Comparison of ENCODE assay signal across 8 cellular contexts in the genomic region with DNA sequence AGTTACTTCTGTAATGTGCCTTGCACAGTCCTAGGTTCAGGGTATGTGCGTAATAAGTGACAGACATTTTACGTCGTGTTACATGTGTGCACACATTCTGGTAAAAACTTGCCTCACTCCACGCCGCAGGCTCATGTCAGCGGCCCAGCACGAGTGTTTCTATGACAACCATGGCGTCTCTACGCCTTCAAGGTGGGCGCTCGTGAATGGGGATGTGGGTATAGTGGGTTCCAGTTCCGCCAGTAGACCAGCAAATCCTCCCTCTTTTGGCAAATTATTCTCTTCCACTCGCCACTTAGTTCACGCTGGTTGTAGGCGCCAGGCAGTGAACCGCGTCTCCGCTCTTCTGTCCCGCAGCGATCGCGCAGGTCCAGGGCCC. TPM values are rescaled to one million over a fixed set of nuclear protein-coding genes. Genes with fewer than 3 reads are reported as not detected.
DNase-seq lines count a peak whose midpoint lies in the region; ATAC-seq and TF ChIP-seq lines count a peak whose summit lies in the region.

No MANE protein-coding gene starts in this region.

- no peak overlapping the region for H3K27ac Mint-ChIP-seq in activated naive CD4-positive, alpha-beta T cell treated with anti-CD3 and anti-CD28 coated beads, Interleukin-2, amount 50 U/mL, for 24 hours
- no peak overlapping the region for H3K27ac Mint-ChIP-seq in endodermal cell
- H3K27ac Mint-ChIP-seq in natural killer cell = peak overlapping the region in 1 of 2 donors; percentile 71

- H3K4me2 ChIP-seq in OCI-LY3 (ENCODE audit: low read length) = peak overlapping the region; percentile 80

- no peak overlapping the region for H3K27ac ChIP-seq in OCI-LY3 (ENCODE audit: low read length)
- no peak overlapping the region for H3K27ac ChIP-seq in endodermal cell (ENCODE audit: low read depth, low read length)

- H3K4me3 ChIP-seq in OCI-LY3 (ENCODE audit: low read length) = peak overlapping the region; percentile 87
- H3K4me3 ChIP-seq in endodermal cell (ENCODE audit: low read length) = peak overlapping the region; percentile 66

- H3K27me3 Mint-ChIP-seq in activated naive CD4-positive, alpha-beta T cell treated with anti-CD3 and anti-CD28 coated beads, Interleukin-2, amount 50 U/mL, for 24 hours = peaks cover 35% of the 10 kb centered on the region
- H3K27me3 Mint-ChIP-seq in endodermal cell (ENCODE audit: insufficient read depth) (peaks cover 73% of the 10 kb centered on the region), natural killer cell (ENCODE audit: low read depth in 2 of 2) (peaks cover 42 to 66% of the 10 kb centered on the region in 2 donors)

- intact Hi-C loops in natural killer cell (cut with micrococcal nuclease) = no loop called here

- TF ChIP-seq CTCF in OCI-LY3 (IDR thresholded peaks at IDR 0.05; ENCODE audit: low read depth, low read length) (no peak), endodermal cell (conservative IDR thresholded peaks at IDR 0.05) (no peak), natural killer cell (IDR thresholded peaks at IDR 0.05) (no peak)

- H3K9me3 ChIP-seq in OCI-LY3 (ENCODE audit: insufficient read depth, low read length) = no peaks in the 10 kb centered on the region
- no peaks in the 10 kb centered on the region for H3K9me3 ChIP-seq in endodermal cell (ENCODE audit: control insufficient read depth, low read length)

- peaks cover 26% of the 10 kb centered on the region for H3K4me1 Mint-ChIP-seq in activated naive CD4-positive, alpha-beta T cell treated with anti-CD3 and anti-CD28 coated beads, Interleukin-2, amount 50 U/mL, for 24 hours
- H3K4me1 Mint-ChIP-seq in endodermal cell (peaks cover 11% of the 10 kb centered on the region), natural killer cell (peaks cover 25 to 30% of the 10 kb centered on the region in 2 donors)

- no peaks in the 10 kb centered on the region for H3K79me2 ChIP-seq in OCI-LY3 (ENCODE audit: low read length)

- H4K20me1 ChIP-seq in OCI-LY3 (ENCODE audit: insufficient read depth, low read length) = no peaks in the 10 kb centered on the region

- no peaks in the 10 kb centered on the region for H3K36me3 ChIP-seq in OCI-LY3 (replicated peaks; ENCODE audit: low read depth, low read length)
- H3K36me3 ChIP-seq in endodermal cell (ENCODE audit: control insufficient read depth, insufficient read depth, low read length) = no peaks in the 10 kb centered on the region

- H3K9me3 Mint-ChIP-seq in activated naive CD4-positive, alpha-beta T cell treated with anti-CD3 and anti-CD28 coated beads, Interleukin-2, amount 50 U/mL, for 24 hours = no peaks in the 10 kb centered on the region
- H3K9me3 Mint-ChIP-seq in endodermal cell = no peaks in the 10 kb centered on the region
- no peaks in the 10 kb centered on the region for H3K9me3 Mint-ChIP-seq in natural killer cell

- peak overlapping the region; percentile 84 for H3K4me3 Mint-ChIP-seq in activated naive CD4-positive, alpha-beta T cell treated with anti-CD3 and anti-CD28 coated beads, Interleukin-2, amount 50 U/mL, for 24 hours
- H3K4me3 Mint-ChIP-seq in endodermal cell = peak overlapping the region; percentile 64
- H3K4me3 Mint-ChIP-seq in natural killer cell = peak overlapping the region; percentile 87

- peak; percentile 54 to 64 (median 58) for ATAC-seq in natural killer cell
- ATAC-seq in HG03521 (IDR thresholded peaks at IDR 0.05; ENCODE audit: unreplicated experiment) = no peak
- ATAC-seq in GM18519 (IDR thresholded peaks at IDR 0.05; ENCODE audit: low FRiP score, unreplicated experiment) = no peak

- H2AFZ ChIP-seq in OCI-LY3 (ENCODE audit: low read depth, low read length) = peak overlapping the region; percentile 91

- H3K27me3 ChIP-seq in OCI-LY3 (ENCODE audit: low read depth, low read length) (peaks cover 22% of the 10 kb centered on the region), endodermal cell (ENCODE audit: control insufficient read depth, insufficient read depth, low read length, poor library complexity, severe bottlenecking) (peaks cover 50% of the 10 kb centered on the region)

- DNase-seq in activated naive CD4-positive, alpha-beta T cell treated with anti-CD3 and anti-CD28 coated beads, Interleukin-2, amount 50 U/mL, for 16 hours = no peak
- DNase-seq in endodermal cell = no peak
- DNase-seq in natural killer cell = no peak
- no peak for DNase-seq in NK-92 (lab: John Stamatoyannopoulos, UW; ENCODE audit: unreplicated experiment)

- H3K9ac ChIP-seq in OCI-LY3 (ENCODE audit: low read length) (peak overlapping the region; percentile 64), endodermal cell (ENCODE audit: extremely low read depth, low read length, poor library complexity, severe bottlenecking) (no peak overlapping the region)

- H3K4me1 ChIP-seq in OCI-LY3 (ENCODE audit: low read length) (peaks cover 14% of the 10 kb centered on the region), endodermal cell (ENCODE audit: control insufficient read depth, insufficient read depth, low read length) (no peaks in the 10 kb centered on the region)

- no peaks in the 10 kb centered on the region for H3K36me3 Mint-ChIP-seq in activated naive CD4-positive, alpha-beta T cell treated with anti-CD3 and anti-CD28 coated beads, Interleukin-2, amount 50 U/mL, for 24 hours
- H3K36me3 Mint-ChIP-seq in endodermal cell (ENCODE audit: low read depth) (no peaks in the 10 kb centered on the region), natural killer cell (no peaks in the 10 kb centered on the region)

- WGBS in endodermal cell (ENCODE audit: insufficient coverage in 1 of 2, insufficient read length in 1 of 2), 2 experiments = 52 to 83% methylated on average over 14 to 22 of the region's 22 CpGs

RNA-seq across cellular contexts. Expression of gene CHST14, which starts 40.3 kb away (rescaled TPM):
- total RNA-seq in endodermal cell (10 to 100 TPM; 33.7 to 43.0 TPM), natural killer cell (10 to 100 TPM in 2 of 3 donors, 1 to 10 TPM in 1; 9.8 to 16.7 (median 12.9) TPM)
- polyA plus RNA-seq in endodermal cell (2013, experiment 1 of 2) = 28.5 TPM
- 27.1 TPM for polyA plus RNA-seq in endodermal cell (2013, experiment 2 of 2)

RNA-seq across cellular contexts. Expression of gene CCDC32, which starts 53.8 kb away (rescaled TPM):
- total RNA-seq in endodermal cell = 10 to 100 TPM; 14.9 to 16.8 TPM
- polyA plus RNA-seq in endodermal cell (2013, experiment 1 of 2) = 20.6 TPM
- polyA plus RNA-seq in endodermal cell (2013, experiment 2 of 2) = 21.0 TPM
- 10 to 100 TPM; 34.2 to 43.7 (median 37.4) TPM for total RNA-seq in natural killer cell

RNA-seq across cellular contexts. Expression of gene RPUSD2, which starts 58.0 kb away (rescaled TPM):
- total RNA-seq in endodermal cell (10 to 100 TPM; 16.5 to 20.5 TPM), natural killer cell (10 to 100 TPM; 13.7 to 15.2 (median 14.2) TPM)
- 10.2 TPM for polyA plus RNA-seq in endodermal cell (2013, experiment 1 of 2)
- 8.3 TPM for polyA plus RNA-seq in endodermal cell (2013, experiment 2 of 2)

Comparison
In these comparisons a context has a peak if more than half of its experiments do, and no peak if none do; other contexts are left out.
1. ATAC-seq: peak in natural killer cell (3 of 3); none in HG03521 (single experiment) and GM18519 (single experiment).
2. Peak in every context shown above with its lines, with median percentiles within 50 percentile points of each other: H3K4me3 Mint-ChIP-seq.